In the genomic region with DNA sequence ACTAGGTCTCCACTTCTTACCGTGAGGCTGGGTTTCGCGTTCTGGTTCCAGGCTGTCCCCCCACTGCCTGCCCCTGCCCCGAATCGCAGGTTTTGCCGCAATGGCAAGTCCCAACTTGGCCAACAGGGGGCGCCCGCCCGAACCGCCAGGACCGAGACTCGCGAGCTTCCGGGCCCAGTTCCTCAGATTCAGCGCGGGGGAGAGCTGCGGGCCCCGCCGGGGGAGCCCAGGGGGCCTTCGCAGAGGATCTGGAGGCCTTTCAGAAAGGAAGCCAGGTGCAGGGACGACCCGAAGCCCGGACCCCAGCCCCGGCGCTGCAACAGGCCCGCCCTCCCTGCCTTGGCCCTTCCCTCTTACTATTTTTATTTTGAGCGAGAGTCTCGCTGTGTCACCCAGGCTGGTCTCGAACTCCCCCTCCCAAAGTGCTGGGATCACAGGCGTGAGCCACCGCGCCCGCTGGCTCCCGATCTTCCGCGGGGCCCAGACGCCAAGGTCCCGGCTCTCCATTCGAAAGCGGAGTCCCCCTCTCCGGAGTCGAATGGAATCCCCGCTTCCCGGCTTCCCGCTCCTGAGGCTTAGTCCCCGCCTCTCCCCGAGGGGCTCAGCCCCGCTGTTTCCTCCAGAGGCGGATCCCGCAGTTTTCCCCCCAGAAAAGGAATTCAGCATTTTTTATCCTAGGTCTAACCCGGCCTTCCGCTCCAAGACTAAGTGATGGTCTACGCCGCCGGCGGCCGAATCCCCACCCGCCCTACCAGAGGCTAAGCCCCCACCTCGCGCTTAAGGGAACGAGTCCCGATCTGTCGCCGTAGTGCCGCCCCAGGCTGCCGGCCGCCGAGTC, we compare ENCODE assay signal across 1 cellular context.
TF ChIP-seq lines count a peak whose summit lies in the region.

No MANE protein-coding gene starts in this region.

TF ChIP-seq in HEK293, 187 proteins besides CTCF, POLR2A, EP300 and RAD21 (continued from another document and continues in another):
- 0 out of 2 replicates have a peak, but pooled peaks have one; percentile 45 for TF ChIP-seq ZBTB8A (tag by site-specific recombination; IDR thresholded peaks at IDR 0.05)
- TF ChIP-seq ZNF18 (tag by site-specific recombination; IDR thresholded peaks at IDR 0.05): no peak
- peak; percentile 94 for TF ChIP-seq GLIS2 (tag by site-specific recombination; IDR thresholded peaks at IDR 0.05)
- TF ChIP-seq ZNF184 (tag by site-specific recombination; IDR thresholded peaks at IDR 0.05): no peak
- TF ChIP-seq SP2 (tag by site-specific recombination; IDR thresholded peaks at IDR 0.05): peak; percentile 65
- TF ChIP-seq ZNF239 (tag by site-specific recombination; IDR thresholded peaks at IDR 0.05): no peak
- no peak for TF ChIP-seq ZNF362 (tag by site-specific recombination; IDR thresholded peaks at IDR 0.05)
- TF ChIP-seq ZFP69B (tag by site-specific recombination; IDR thresholded peaks at IDR 0.05): peak; percentile 88
- peak; percentile 72 for TF ChIP-seq IKZF3 (tag by site-specific recombination; IDR thresholded peaks at IDR 0.05)
- peak; percentile 35 for TF ChIP-seq ZNF654 (tag by site-specific recombination; IDR thresholded peaks at IDR 0.05; ENCODE audit: low read depth)
- TF ChIP-seq ZIC2 (tag by site-specific recombination; IDR thresholded peaks at IDR 0.05): peak; percentile 18; the same call in 1 of the 2 replicates
- 0 out of 2 replicates have a peak, but pooled peaks have one; percentile 9 for TF ChIP-seq MZF1 (tag by site-specific recombination; IDR thresholded peaks at IDR 0.05; ENCODE audit: borderline replicate concordance)
- TF ChIP-seq ZNF214 (tag by site-specific recombination; IDR thresholded peaks at IDR 0.05; ENCODE audit: borderline replicate concordance): no peak
- TF ChIP-seq SP3 (tag by site-specific recombination; IDR thresholded peaks at IDR 0.05): peak; percentile 60; the same call in 1 of the 2 replicates
- no peak for TF ChIP-seq ZNF701 (tag by site-specific recombination; IDR thresholded peaks at IDR 0.05)
- TF ChIP-seq ZBTB7A (tag by site-specific recombination; IDR thresholded peaks at IDR 0.05; ENCODE audit: low read depth): peak; percentile 11; the same call in 1 of the 2 replicates
- TF ChIP-seq ZEB2 (tag by site-specific recombination; IDR thresholded peaks at IDR 0.05): peak; percentile 55; the same call in 1 of the 2 replicates
- TF ChIP-seq PRDM10 (tag by site-specific recombination; IDR thresholded peaks at IDR 0.05): peak; percentile 97
- no peak for TF ChIP-seq ZNF555 (tag by site-specific recombination; conservative IDR thresholded peaks at IDR 0.05)
- no peak for TF ChIP-seq ZNF23 (tag by site-specific recombination; IDR thresholded peaks at IDR 0.05; ENCODE audit: borderline replicate concordance)
- TF ChIP-seq GLI4 (tag by site-specific recombination; IDR thresholded peaks at IDR 0.05): no peak
- no peak for TF ChIP-seq ZNF266 (tag by site-specific recombination; IDR thresholded peaks at IDR 0.05; ENCODE audit: low read depth)
- TF ChIP-seq, protein P1, sequence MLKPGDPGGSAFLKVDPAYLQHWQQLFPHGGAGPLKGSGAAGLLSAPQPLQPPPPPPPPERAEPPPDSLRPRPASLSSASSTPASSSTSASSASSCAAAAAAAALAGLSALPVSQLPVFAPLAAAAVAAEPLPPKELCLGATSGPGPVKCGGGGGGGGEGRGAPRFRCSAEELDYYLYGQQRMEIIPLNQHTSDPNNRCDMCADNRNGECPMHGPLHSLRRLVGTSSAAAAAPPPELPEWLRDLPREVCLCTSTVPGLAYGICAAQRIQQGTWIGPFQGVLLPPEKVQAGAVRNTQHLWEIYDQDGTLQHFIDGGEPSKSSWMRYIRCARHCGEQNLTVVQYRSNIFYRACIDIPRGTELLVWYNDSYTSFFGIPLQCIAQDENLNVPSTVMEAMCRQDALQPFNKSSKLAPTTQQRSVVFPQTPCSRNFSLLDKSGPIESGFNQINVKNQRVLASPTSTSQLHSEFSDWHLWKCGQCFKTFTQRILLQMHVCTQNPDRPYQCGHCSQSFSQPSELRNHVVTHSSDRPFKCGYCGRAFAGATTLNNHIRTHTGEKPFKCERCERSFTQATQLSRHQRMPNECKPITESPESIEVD (tag by site-specific recombination; IDR thresholded peaks at IDR 0.05): no peak
- peak; percentile 37; the same call in 1 of the 2 replicates for TF ChIP-seq KLF17 (tag by site-specific recombination; IDR thresholded peaks at IDR 0.05)
- TF ChIP-seq ZNF501 (tag by site-specific recombination; IDR thresholded peaks at IDR 0.05): peak; percentile 66; the same call in 1 of the 2 replicates
- peak; percentile 68; the same call in 1 of the 2 replicates for TF ChIP-seq ZBTB20 (tag by site-specific recombination; IDR thresholded peaks at IDR 0.05)
- TF ChIP-seq ZSCAN4 (tag by site-specific recombination; IDR thresholded peaks at IDR 0.05): no peak
- TF ChIP-seq ZNF433 (tag by site-specific recombination; IDR thresholded peaks at IDR 0.05; ENCODE audit: low read depth): no peak
- peak; percentile 68 for TF ChIP-seq GLIS1 (tag by site-specific recombination; IDR thresholded peaks at IDR 0.05)
- peak; percentile 52 for TF ChIP-seq ZXDB (tag by site-specific recombination; IDR thresholded peaks at IDR 0.05)
- TF ChIP-seq, protein P2, sequence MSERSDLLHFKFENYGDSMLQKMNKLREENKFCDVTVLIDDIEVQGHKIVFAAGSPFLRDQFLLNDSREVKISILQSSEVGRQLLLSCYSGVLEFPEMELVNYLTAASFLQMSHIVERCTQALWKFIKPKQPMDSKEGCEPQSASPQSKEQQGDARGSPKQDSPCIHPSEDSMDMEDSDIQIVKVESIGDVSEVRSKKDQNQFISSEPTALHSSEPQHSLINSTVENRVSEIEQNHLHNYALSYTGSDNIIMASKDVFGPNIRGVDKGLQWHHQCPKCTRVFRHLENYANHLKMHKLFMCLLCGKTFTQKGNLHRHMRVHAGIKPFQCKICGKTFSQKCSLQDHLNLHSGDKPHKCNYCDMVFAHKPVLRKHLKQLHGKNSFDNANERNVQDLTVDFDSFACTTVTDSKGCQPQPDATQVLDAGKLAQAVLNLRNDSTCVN (tag by site-specific recombination; optimal IDR thresholded peaks at IDR 0.05): peak; percentile 56
- TF ChIP-seq, protein P3, sequence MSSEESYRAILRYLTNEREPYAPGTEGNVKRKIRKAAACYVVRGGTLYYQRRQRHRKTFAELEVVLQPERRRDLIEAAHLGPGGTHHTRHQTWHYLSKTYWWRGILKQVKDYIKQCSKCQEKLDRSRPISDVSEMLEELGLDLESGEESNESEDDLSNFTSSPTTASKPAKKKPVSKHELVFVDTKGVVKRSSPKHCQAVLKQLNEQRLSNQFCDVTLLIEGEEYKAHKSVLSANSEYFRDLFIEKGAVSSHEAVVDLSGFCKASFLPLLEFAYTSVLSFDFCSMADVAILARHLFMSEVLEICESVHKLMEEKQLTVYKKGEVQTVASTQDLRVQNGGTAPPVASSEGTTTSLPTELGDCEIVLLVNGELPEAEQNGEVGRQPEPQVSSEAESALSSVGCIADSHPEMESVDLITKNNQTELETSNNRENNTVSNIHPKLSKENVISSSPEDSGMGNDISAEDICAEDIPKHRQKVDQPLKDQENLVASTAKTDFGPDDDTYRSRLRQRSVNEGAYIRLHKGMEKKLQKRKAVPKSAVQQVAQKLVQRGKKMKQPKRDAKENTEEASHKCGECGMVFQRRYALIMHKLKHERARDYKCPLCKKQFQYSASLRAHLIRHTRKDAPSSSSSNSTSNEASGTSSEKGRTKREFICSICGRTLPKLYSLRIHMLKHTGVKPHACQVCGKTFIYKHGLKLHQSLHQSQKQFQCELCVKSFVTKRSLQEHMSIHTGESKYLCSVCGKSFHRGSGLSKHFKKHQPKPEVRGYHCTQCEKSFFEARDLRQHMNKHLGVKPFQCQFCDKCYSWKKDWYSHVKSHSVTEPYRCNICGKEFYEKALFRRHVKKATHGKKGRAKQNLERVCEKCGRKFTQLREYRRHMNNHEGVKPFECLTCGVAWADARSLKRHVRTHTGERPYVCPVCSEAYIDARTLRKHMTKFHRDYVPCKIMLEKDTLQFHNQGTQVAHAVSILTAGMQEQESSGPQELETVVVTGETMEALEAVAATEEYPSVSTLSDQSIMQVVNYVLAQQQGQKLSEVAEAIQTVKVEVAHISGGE (tag by site-specific recombination; conservative IDR thresholded peaks at IDR 0.05; ENCODE audit: low read depth): peak; percentile 28; the same call in 1 of the 2 replicates
- TF ChIP-seq TSHZ1 (tag by site-specific recombination; IDR thresholded peaks at IDR 0.05; ENCODE audit: borderline replicate concordance): no peak; the same call in 1 of the 2 replicates
- TF ChIP-seq ZFHX2 (tag by site-specific recombination; conservative IDR thresholded peaks at IDR 0.05): 0 out of 2 replicates have a peak, but pooled peaks have one; percentile 21
- TF ChIP-seq ZNF114 (tag by site-specific recombination; IDR thresholded peaks at IDR 0.05): no peak
- no peak for TF ChIP-seq ZNF416 (tag by site-specific recombination; IDR thresholded peaks at IDR 0.05)
